25 cellular contexts compared by ENCODE assay signal in genomic region chr2:179302764-179303561, GRCh38. TPM values are rescaled to one million over a fixed set of nuclear protein-coding genes. Genes with fewer than 3 reads are reported as not detected.
DNase-seq lines count a peak whose midpoint lies in the region; ATAC-seq, FAIRE-seq and TF ChIP-seq lines count a peak whose summit lies in the region.
"Had no signal": no experiment of that assay in that cellular context is flagged by ENCODE, and none has a peak within 500 bp of the region (broad histone marks: within the 10 kb centered on the region; RNA-seq: fewer than 3 reads in every experiment).

No MANE protein-coding gene starts in this region.

- H3K4me3 ChIP-seq in choroid plexus epithelial cell (ENCODE audit: low read depth, low read length), result no peak overlapping the region
- H3K4me3 ChIP-seq in mesenchymal stem cell (ENCODE audit: insufficient read depth in 1 of 2, low read depth in 1 of 2, low read length in 2 of 2), result no peak overlapping the region
- H3K4me3 ChIP-seq: body of pancreas, heart right ventricle, skin epidermis had no signal

- DNase-seq in GM12891 (ENCODE audit: insufficient read length, low spot score) (no peak), M059J (ENCODE audit: low read depth) (peak; percentile 13), choroid plexus epithelial cell (ENCODE audit: low read depth) (peak; percentile 6), mesenchymal stem cell (peak; percentile 65)
- DNase-seq: activated CD4-positive, alpha-beta T cell treated with anti-CD3 and anti-CD28 coated beads, Interleukin-2, amount 50 U/mL, for 48 hours; activated CD8-positive, alpha-beta memory T cell treated with anti-CD3 and anti-CD28 coated beads, Interleukin-2, amount 50 U/mL, for 4 hours; body of pancreas; CD4-positive, CD25-positive, alpha-beta regulatory T cell; effector CD8-positive, alpha-beta T cell; erythroblast; GDM1; heart right ventricle; Karpas-422; naive thymus-derived CD4-positive, alpha-beta T cell; NCI-H1092; NCI-H2081; NCI-H345; SIG-M5; trophoblast cell had no signal

- no peaks in the 10 kb centered on the region for H3K79me1 ChIP-seq in mesenchymal stem cell (replicated peaks; ENCODE audit: low read length, poor library complexity, severe bottlenecking)

- no peak overlapping the region for H2BK15ac ChIP-seq in mesenchymal stem cell (ENCODE audit: low read depth, poor library complexity, severe bottlenecking)

- H4K8ac ChIP-seq in mesenchymal stem cell (ENCODE audit: low read length), result no peak overlapping the region

- H3K4ac ChIP-seq in mesenchymal stem cell (ENCODE audit: low read depth in 1 of 2, low read length in 2 of 2), result no peak overlapping the region

- H3K36me3 ChIP-seq in mesenchymal stem cell (ENCODE audit: control insufficient read depth in 1 of 2, insufficient read depth in 2 of 2, low read depth in 1 of 2, low read length in 2 of 2), result no peaks in the 10 kb centered on the region
- H3K36me3 ChIP-seq: heart right ventricle had no signal

- H2AK5ac ChIP-seq in mesenchymal stem cell (ENCODE audit: low read length, severe bottlenecking), result no peak overlapping the region

- ATAC-seq in HG03457 (IDR thresholded peaks at IDR 0.05; ENCODE audit: unreplicated experiment), result no peak
- ATAC-seq in HG03175 (IDR thresholded peaks at IDR 0.05; ENCODE audit: unreplicated experiment), result no peak
- no peak for ATAC-seq in GM19463 (IDR thresholded peaks at IDR 0.05; ENCODE audit: unreplicated experiment)
- ATAC-seq: activated T-helper 17 cell treated with anti-CD3 and anti-CD28 coated beads, Interleukin-2, amount 50 U/mL, for 72 hours; body of pancreas; heart right ventricle; naive thymus-derived CD4-positive, alpha-beta T cell had no signal

- FAIRE-seq in GM12891 (lab: Jason Lieb, UNC), result peak; percentile 43
- FAIRE-seq: H54 had no signal

- TF ChIP-seq POLR2A in GM12891 (IDR thresholded peaks at IDR 0.05; ENCODE audit: low read depth, low read length), result no peak

- WGBS in mesenchymal stem cell, result 92% methylated on average over 4 of the region's 6 CpGs

- no peak overlapping the region for H3K23ac ChIP-seq in mesenchymal stem cell (ENCODE audit: low read length in 2 of 2)

- H2BK12ac ChIP-seq in mesenchymal stem cell (ENCODE audit: low read length in 2 of 2), result no peak overlapping the region

- H3K4me2 ChIP-seq in mesenchymal stem cell (ENCODE audit: low read length, poor library complexity, severe bottlenecking), result no peak overlapping the region

- H3K9me3 ChIP-seq in mesenchymal stem cell (ENCODE audit: control insufficient read depth, low read length), result no peaks in the 10 kb centered on the region
- H3K9me3 ChIP-seq: body of pancreas, heart right ventricle had no signal

- no peak overlapping the region for H2AFZ ChIP-seq in mesenchymal stem cell (ENCODE audit: low read depth, low read length)

- no peak overlapping the region for H2BK120ac ChIP-seq in mesenchymal stem cell (ENCODE audit: low read depth, low read length)

- H3K14ac ChIP-seq in mesenchymal stem cell (ENCODE audit: low read length in 2 of 2), result no peak overlapping the region

- TF ChIP-seq CTCF in choroid plexus epithelial cell (conservative IDR thresholded peaks at IDR 0.05; ENCODE audit: low read depth, low read length), result no peak

- H4K91ac ChIP-seq in mesenchymal stem cell (ENCODE audit: low read length), result no peak overlapping the region

- H3K27me3 ChIP-seq in mesenchymal stem cell (ENCODE audit: control insufficient read depth in 1 of 2, insufficient read depth in 1 of 2, low read length in 2 of 2), result no peaks in the 10 kb centered on the region
- H3K27me3 ChIP-seq: body of pancreas, heart right ventricle had no signal

- H3K9ac ChIP-seq in mesenchymal stem cell (ENCODE audit: low read length), result no peak overlapping the region

- no peak overlapping the region for H3K18ac ChIP-seq in mesenchymal stem cell (ENCODE audit: low read depth in 1 of 2, low read length in 2 of 2)

- H2BK5ac ChIP-seq in mesenchymal stem cell (ENCODE audit: low read depth, low read length, poor library complexity, severe bottlenecking), result no peak overlapping the region

- H3K27ac ChIP-seq in mesenchymal stem cell (ENCODE audit: low read length, poor library complexity, severe bottlenecking), result no peak overlapping the region
- H3K27ac ChIP-seq: body of pancreas, heart right ventricle, skin epidermis had no signal

- H3K4me1 ChIP-seq in mesenchymal stem cell (ENCODE audit: control insufficient read depth, insufficient read depth, low read depth, low read length), result no peaks in the 10 kb centered on the region
- H3K4me1 ChIP-seq: body of pancreas, heart right ventricle had no signal

TF ChIP-seq in GM12891, 5 proteins besides CTCF, POLR2A, EP300 and RAD21:
- TF ChIP-seq PAX5 (IDR thresholded peaks at IDR 0.05; ENCODE audit: insufficient read depth, low read length, severe bottlenecking) (no peak), TAF1 (IDR thresholded peaks at IDR 0.05; ENCODE audit: low read depth, low read length) (no peak), POU2F2 (IDR thresholded peaks at IDR 0.05; ENCODE audit: low read depth, low read length) (no peak), POLR2AphosphoS5 (IDR thresholded peaks at IDR 0.05; ENCODE audit: low read depth, low read length) (no peak), SPI1 (IDR thresholded peaks at IDR 0.05; ENCODE audit: low read depth, low read length) (no peak)

RNA-seq across cellular contexts. Expression of gene SESTD1, which starts 38.3 kb away (rescaled TPM):
- 3.9 TPM for polyA plus RNA-seq in GM12891 (2012; ENCODE audit: low read depth, missing spikeins)
- 4.4 and 7.1 TPM in 2 replicates for total RNA-seq in M059J (2014; rRNA removed; shearing (Covaris generic))
- 28.8 TPM for polyA plus RNA-seq in mesenchymal stem cell (2013, experiment 1 of 2)
- polyA plus RNA-seq in mesenchymal stem cell (2013, experiment 2 of 2), result 29.6 TPM
